In genomic region chr15:70266412-70267089, GRCh38 we compare ENCODE assay signal across 9 cellular contexts.
DNase-seq lines count a peak whose midpoint lies in the region; ATAC-seq and TF ChIP-seq lines count a peak whose summit lies in the region.
"Had no signal": no experiment of that assay in that cellular context is flagged by ENCODE, and none has a peak within 500 bp of the region (broad histone marks: within the 10 kb centered on the region; RNA-seq: fewer than 3 reads in every experiment).

No MANE protein-coding gene starts in this region.

- no peak for TF ChIP-seq POLR2A in Peyer's patch (IDR thresholded peaks at IDR 0.05)

- H3K36me3 Mint-ChIP-seq in activated CD8-positive, alpha-beta memory T cell treated with anti-CD3 and anti-CD28 coated beads, Interleukin-2, amount 10 ng/mL, durations not matched to agents 7 days and 5 days = no peaks in the 10 kb centered on the region

- POLR2A ChIA-PET in GM10248 (lab: Yijun Ruan, JAX) = no interaction called here

- H3K4me1 Mint-ChIP-seq in activated CD8-positive, alpha-beta memory T cell treated with anti-CD3 and anti-CD28 coated beads, Interleukin-2, amount 10 ng/mL, durations not matched to agents 7 days and 5 days = peaks cover 11% of the 10 kb centered on the region

- H3K4me1 ChIP-seq in Peyer's patch (peaks cover 0 to 53% (median 29%) of the 10 kb centered on the region in 4 donors), psoas muscle (peaks cover 16% of the 10 kb centered on the region)

- H3K36me3 ChIP-seq in Peyer's patch (no peaks in the 10 kb centered on the region), psoas muscle (ENCODE audit: insufficient read depth in 1 of 2, low read depth in 1 of 2) (no peaks in the 10 kb centered on the region)

- ATAC-seq in psoas muscle (peak; percentile 28 to 63 (median 40)), GM21367 (IDR thresholded peaks at IDR 0.05; ENCODE audit: unreplicated experiment) (no peak)
- no peak for ATAC-seq in activated CD8-positive, alpha-beta memory T cell treated with anti-CD3 and anti-CD28 coated beads, Interleukin-2, amount 10 ng/mL, durations not matched to agents 7 days and 5 days

- H3K27ac ChIP-seq in Peyer's patch (peak overlapping the region in 1 of 4 donors; percentile 38), psoas muscle (no peak overlapping the region)
- H3K27ac ChIP-seq: VCaP had no signal

- intact Hi-C loops in psoas muscle (cut with DNase I) = loop anchor here in 1 of 2 donors (10.0 kb wide), 2 partner anchors 152 to 692 kb away; no protein-coding TSS in a partner anchor

- WGBS in psoas muscle, 3 donors = 48 to 53% (median 51%) methylated on average over 24 of the region's 24 CpGs

- CTCF ChIA-PET in activated CD8-positive, alpha-beta memory T cell treated with anti-CD3 and anti-CD28 coated beads, Interleukin-2, amount 10 ng/mL, durations not matched to agents 7 days and 5 days (lab: Charles Lee) = interaction anchor here (1.3 to 1.4 kb wide), 2 partner anchors 8 to 20 kb away, joined by 3 read pairs; no protein-coding TSS in a partner anchor
- CTCF ChIA-PET in GM10248 (lab: Yijun Ruan, JAX) = interaction anchor here (1.5 kb wide), 1 partner anchor 12 kb away, joined by 3 read pairs; no protein-coding TSS in a partner anchor

- no peaks in the 10 kb centered on the region for H3K9me3 ChIP-seq in Peyer's patch
- H3K9me3 ChIP-seq in psoas muscle = no peaks in the 10 kb centered on the region

- H3K27me3 ChIP-seq in Peyer's patch (no peaks in the 10 kb centered on the region), psoas muscle (ENCODE audit: insufficient read depth in 3 of 3, low read length in 2 of 3) (peaks cover 0 to 1% (median 0%) of the 10 kb centered on the region in 3 donors)

- H3K27me3 Mint-ChIP-seq in activated CD8-positive, alpha-beta memory T cell treated with anti-CD3 and anti-CD28 coated beads, Interleukin-2, amount 10 ng/mL, durations not matched to agents 7 days and 5 days = peaks cover 56% of the 10 kb centered on the region

- no peaks in the 10 kb centered on the region for H3K9me3 Mint-ChIP-seq in activated CD8-positive, alpha-beta memory T cell treated with anti-CD3 and anti-CD28 coated beads, Interleukin-2, amount 10 ng/mL, durations not matched to agents 7 days and 5 days (ENCODE audit: low read depth)

- H3K27ac Mint-ChIP-seq in activated CD8-positive, alpha-beta memory T cell treated with anti-CD3 and anti-CD28 coated beads, Interleukin-2, amount 10 ng/mL, durations not matched to agents 7 days and 5 days = no peak overlapping the region

- peak; percentile 36 for DNase-seq in DMS79 treated with DMSO at 0.1 percent for 48 hours (lab: John Stamatoyannopoulos, UW)
- DNase-seq in Peyer's patch = peak in 2 of 3 donors; percentile 63 to 80
- DNase-seq in globus pallidus (ENCODE audit: low spot score) = peak; percentile 72
- peak; percentile 81 to 90 for DNase-seq in psoas muscle
- no peak for DNase-seq in D341Med (ENCODE audit: low spot score)
- no peak for DNase-seq in activated CD8-positive, alpha-beta memory T cell treated with anti-CD3 and anti-CD28 coated beads, Interleukin-2, amount 10 ng/mL, durations not matched to agents 7 days and 5 days
- no peak for DNase-seq in GM10248 (ENCODE audit: extremely low spot score)

- H3K4me3 ChIP-seq in Peyer's patch (no peak overlapping the region), psoas muscle (no peak overlapping the region)

- TF ChIP-seq CTCF in Peyer's patch (IDR thresholded peaks at IDR 0.05) (no peak), psoas muscle (IDR thresholded peaks at IDR 0.05) (no peak), GM10248 (IDR thresholded peaks at IDR 0.05; ENCODE audit: control extremely low read depth, extremely low read depth, low read depth, missing control alignments) (no peak)

- H3K4me3 Mint-ChIP-seq in activated CD8-positive, alpha-beta memory T cell treated with anti-CD3 and anti-CD28 coated beads, Interleukin-2, amount 10 ng/mL, durations not matched to agents 7 days and 5 days = no peak overlapping the region

Comparison
In these comparisons a context has a peak if more than half of its experiments do, and no peak if none do; other contexts are left out.
1. DNase-seq: peak in DMS79 treated with DMSO at 0.1 percent for 48 hours (single experiment), Peyer's patch (2 of 3), globus pallidus (single experiment) and psoas muscle (2 of 2); none in D341Med (single experiment), activated CD8-positive, alpha-beta memory T cell treated with anti-CD3 and anti-CD28 coated beads, Interleukin-2, amount 10 ng/mL, durations not matched to agents 7 days and 5 days (single experiment) and GM10248 (single experiment).
2. ATAC-seq: peak in psoas muscle (4 of 4); none in GM21367 (single experiment) and activated CD8-positive, alpha-beta memory T cell treated with anti-CD3 and anti-CD28 coated beads, Interleukin-2, amount 10 ng/mL, durations not matched to agents 7 days and 5 days (single experiment).